In genomic region chr5:102666164-102666951, GRCh38 we compare ENCODE assay signal across 14 cellular contexts.
DNase-seq lines count a peak whose midpoint lies in the region; ATAC-seq and TF ChIP-seq lines count a peak whose summit lies in the region.
"Had no signal": no experiment of that assay in that cellular context is flagged by ENCODE, and none has a peak within 500 bp of the region (broad histone marks: within the 10 kb centered on the region; RNA-seq: fewer than 3 reads in every experiment).

No MANE protein-coding gene starts in this region.

- no peak for ATAC-seq in upper lobe of right lung
- ATAC-seq: HCT116 had no signal

- no peak for TF ChIP-seq CTCF in AG10803 (conservative IDR thresholded peaks at IDR 0.05; ENCODE audit: low read length)
- TF ChIP-seq CTCF in upper lobe of right lung (IDR thresholded peaks at IDR 0.05), result no peak

- no peaks in the 10 kb centered on the region for H3K36me3 ChIP-seq in upper lobe of right lung
- H3K36me3 ChIP-seq: brain microvascular endothelial cell had no signal

- H3K27ac ChIP-seq in upper lobe of right lung, result no peak overlapping the region
- H3K27ac ChIP-seq: brain microvascular endothelial cell, parathyroid adenoma had no signal

- peaks cover 3% of the 10 kb centered on the region for H3K4me1 ChIP-seq in upper lobe of right lung

- no peak overlapping the region for H3K4me3 ChIP-seq in AG10803 (ENCODE audit: low read length)
- H3K4me3 ChIP-seq in upper lobe of right lung, result no peak overlapping the region

- peak; percentile 75 for DNase-seq in AG10803 (ENCODE audit: low read depth)
- DNase-seq in LHCN-M2 (ENCODE audit: low read depth), result peak; percentile 40
- DNase-seq in NCI-H748 treated with DMSO at 0.1 percent for 48 hours (lab: John Stamatoyannopoulos, UW), result peak; percentile 70
- peak in 22 of 42 donors; percentile 3 to 46 (median 23) for DNase-seq in head of caudate nucleus
- no peak for DNase-seq in HT-29 (ENCODE audit: low spot score)
- DNase-seq in upper lobe of right lung, result no peak
- no peak for DNase-seq in SW 1271 (lab: John Stamatoyannopoulos, UW)
- no peak for DNase-seq in activated T-cell treated with anti-CD3 and anti-CD28 coated beads, Interleukin-2, amount 50 U/mL, for 1 hour
- DNase-seq: activated T-cell treated with anti-CD3 and anti-CD28 coated beads for 4 hours; brain microvascular endothelial cell; kidney glomerular epithelial cell; stimulated activated CD4-positive, alpha-beta T cell treated with anti-CD3 and anti-CD28 coated beads, Interleukin-4, amount 100 ng/mL, for 1 hour had no signal

- intact Hi-C loops in head of caudate nucleus (cut with DNase I), result no loop called here
- intact Hi-C loops in upper lobe of right lung (cut with DNase I), result no loop called here

- no peaks in the 10 kb centered on the region for H3K27me3 ChIP-seq in upper lobe of right lung
- H3K27me3 ChIP-seq: brain microvascular endothelial cell had no signal

- H3K9me3 ChIP-seq in upper lobe of right lung, result no peaks in the 10 kb centered on the region

Comparison
In these comparisons a context has a peak if more than half of its experiments do, and no peak if none do; other contexts are left out.
1. DNase-seq: peak in AG10803 (single experiment), LHCN-M2 (single experiment), NCI-H748 treated with DMSO at 0.1 percent for 48 hours (single experiment) and head of caudate nucleus (22 of 42); none in HT-29 (single experiment), upper lobe of right lung (single experiment), SW 1271 (0 of 2) and activated T-cell treated with anti-CD3 and anti-CD28 coated beads, Interleukin-2, amount 50 U/mL, for 1 hour (single experiment).